ENCODE assay signal across 8 cellular contexts in the genomic region with DNA sequence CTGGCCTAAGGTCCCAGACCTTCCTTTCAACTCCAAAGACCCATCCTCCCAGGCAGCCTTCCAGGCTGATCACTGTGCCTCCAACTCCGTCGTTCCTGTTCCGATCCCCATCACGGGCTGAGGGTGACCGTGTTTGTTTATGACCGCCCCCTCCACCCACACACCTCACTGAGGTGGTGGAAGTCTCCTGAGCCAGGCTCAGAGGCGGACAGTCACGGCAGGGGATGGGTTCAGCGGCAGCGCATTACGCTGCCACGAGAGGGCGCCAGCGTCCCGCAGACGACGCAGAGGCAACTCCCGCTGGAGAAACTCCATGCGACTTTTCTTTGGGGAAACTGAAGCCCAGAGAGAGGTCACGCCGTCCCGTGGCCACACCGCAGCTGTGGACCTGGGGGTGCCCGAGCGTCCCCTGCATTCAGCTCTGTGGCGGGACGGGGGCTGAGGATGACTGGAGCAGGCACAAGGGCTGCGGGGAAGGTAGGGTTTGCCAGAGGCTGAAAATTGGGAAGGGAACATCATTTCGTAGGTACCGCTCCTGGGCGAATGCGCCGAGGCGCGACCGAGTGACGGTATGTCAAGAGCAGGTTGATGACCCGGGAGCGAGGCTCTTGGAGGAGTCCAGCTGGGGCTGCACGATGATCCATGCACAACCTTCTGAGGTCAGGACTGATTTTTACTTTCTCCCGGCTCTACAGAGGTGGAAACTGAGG. TPM values are rescaled to one million over a fixed set of nuclear protein-coding genes. Genes with fewer than 3 reads are reported as not detected.
DNase-seq lines count a peak whose midpoint lies in the region; ATAC-seq, FAIRE-seq and TF ChIP-seq lines count a peak whose summit lies in the region.

No MANE protein-coding gene starts in this region.

- peaks cover 2 to 17% of the 10 kb centered on the region in 2 experiments; a peak in 3 of 4 replicates for H3K79me1 ChIP-seq in IMR-90 (ENCODE audit: low read depth in 1 of 2, low read length in 2 of 2)

- no TSS peak for BruUV-seq in IMR-90 (replicated peaks; lab: Mats Ljungman, UMichigan)

- TF ChIP-seq EP300 in suprapubic skin (IDR thresholded peaks at IDR 0.05), result no peak

- no peak overlapping the region for H4K8ac ChIP-seq in IMR-90 (ENCODE audit: low read depth in 2 of 2, low read length in 2 of 2)

- no peak overlapping the region for H4K5ac ChIP-seq in IMR-90 (ENCODE audit: low read depth, low read length)

- peak; percentile 92 for FAIRE-seq in GM19239 (lab: Jason Lieb, UNC)

- CTCF ChIA-PET in IMR-90 (lab: Yijun Ruan, JAX), result interaction anchor here (0.8 to 1.6 kb wide), 4 partner anchors 37 to 52 kb away, joined by 3 to 10 read pairs (median 4); no protein-coding TSS in a partner anchor
- CTCF ChIA-PET in activated naive CD4-positive, alpha-beta T cell treated with anti-CD3 and anti-CD28 coated beads for 36 hours (lab: Charles Lee), result interaction anchor here (0.5 to 12.8 kb wide), 14 partner anchors 11 to 111 kb away, joined by 3 to 148 read pairs (median 4); no protein-coding TSS in a partner anchor

- H3K4ac ChIP-seq in IMR-90 (ENCODE audit: low read depth, low read length), result 0 out of 2 replicates have a peak overlapping the region, but pooled peaks have one; percentile 44

- H3K4me3 ChIP-seq in IMR-90 (ENCODE audit: insufficient read depth, low read depth, low read length) (peak overlapping the region; percentile 41), SJCRH30 (no peak overlapping the region), suprapubic skin (peak overlapping the region; percentile 66)

- dilution Hi-C loops in IMR-90 (cut with HindIII; ENCODE audit: low sequenced_read_pairs, unreplicated experiment), result no loop called here

- no peaks in the 10 kb centered on the region for H3K9me3 Mint-ChIP-seq in activated naive CD4-positive, alpha-beta T cell treated with anti-CD3 and anti-CD28 coated beads for 36 hours

- H2AK5ac ChIP-seq in IMR-90 (ENCODE audit: low read depth, low read length), result peak overlapping the region; percentile 95; the same call in 1 of the 2 replicates

- peaks cover 13% of the 10 kb centered on the region; the same call in 1 of the 2 replicates for H3K36me3 ChIP-seq in IMR-90 (ENCODE audit: control insufficient read depth, insufficient read depth, low read length)
- H3K36me3 ChIP-seq in SJCRH30, result no peaks in the 10 kb centered on the region
- peaks cover 28% of the 10 kb centered on the region for H3K36me3 ChIP-seq in suprapubic skin

- H3K27me3 ChIP-seq in IMR-90 (ENCODE audit: control insufficient read depth, insufficient read depth, low read length) (no peaks in the 10 kb centered on the region), SJCRH30 (no peaks in the 10 kb centered on the region), suprapubic skin (no peaks in the 10 kb centered on the region)

- peaks cover 48% of the 10 kb centered on the region for H3K4me1 Mint-ChIP-seq in activated naive CD4-positive, alpha-beta T cell treated with anti-CD3 and anti-CD28 coated beads for 36 hours (ENCODE audit: low read depth)

- DNase-seq in Ammon's horn (ENCODE audit: low spot score) (peak; percentile 89), GM19239 (ENCODE audit: insufficient read length, low spot score) (peak; percentile 95), IMR-90 (peak; percentile 62), SJCRH30 (peak; percentile 67 to 84), germinal center (ENCODE audit: low spot score) (peak; percentile 87), nucleus accumbens (lab: John Stamatoyannopoulos, UW) (peak in 53 of 56 donors; percentile 23 to 90 (median 74)), suprapubic skin (ENCODE audit: low spot score in 2 of 2) (peak in 1 of 2 donors; percentile 83)
- peak; percentile 84 for DNase-seq in activated naive CD4-positive, alpha-beta T cell treated with anti-CD3 and anti-CD28 coated beads for 36 hours

- peak; percentile 54; the same call in 1 of the 2 replicates for TF ChIP-seq POLR2A in IMR-90 (IDR thresholded peaks at IDR 0.05; ENCODE audit: low read depth, low read length)
- peak in 1 of 2 donors; percentile 15 for TF ChIP-seq POLR2A in suprapubic skin (IDR thresholded peaks at IDR 0.05)

- no peak overlapping the region; the same call in 1 of the 2 replicates for H3K23ac ChIP-seq in IMR-90 (ENCODE audit: low read depth, low read length)

- no peaks in the 10 kb centered on the region for H3K27me3 Mint-ChIP-seq in activated naive CD4-positive, alpha-beta T cell treated with anti-CD3 and anti-CD28 coated beads for 36 hours (ENCODE audit: low read depth)

- H3K9me1 ChIP-seq in IMR-90 (ENCODE audit: insufficient read depth, low read length), result peaks cover 12% of the 10 kb centered on the region

- no peak overlapping the region for H3K18ac ChIP-seq in IMR-90 (ENCODE audit: low read depth, low read length)

- peak; percentile 99 for TF ChIP-seq RAD21 in IMR-90 (IDR thresholded peaks at IDR 0.05; ENCODE audit: low read length)

- no peak overlapping the region for H2BK120ac ChIP-seq in IMR-90 (ENCODE audit: low read depth, low read length)

- H3K27ac Mint-ChIP-seq in activated naive CD4-positive, alpha-beta T cell treated with anti-CD3 and anti-CD28 coated beads for 36 hours, result peak overlapping the region; percentile 81

- H3K56ac ChIP-seq in IMR-90 (ENCODE audit: extremely low read depth, insufficient read depth, low read length), result no peak overlapping the region

- 0 out of 2 replicates have a peak overlapping the region, but pooled peaks have one; percentile 25 for H3K9ac ChIP-seq in IMR-90 (ENCODE audit: low read depth, low read length)

- peak overlapping the region; percentile 95 for H2AK9ac ChIP-seq in IMR-90 (replicated peaks; ENCODE audit: low read depth, low read length, poor library complexity)

- H3K27ac ChIP-seq in IMR-90 (ENCODE audit: insufficient read depth, low read length) (no peak overlapping the region), SJCRH30 (no peak overlapping the region), suprapubic skin (peak overlapping the region; percentile 84)

- H2BK15ac ChIP-seq in IMR-90 (ENCODE audit: low read depth, low read length), result no peak overlapping the region; the same call in 2 of the 3 replicates

- no peak overlapping the region for H2BK20ac ChIP-seq in IMR-90 (ENCODE audit: low read depth, low read length)

- peak overlapping the region; percentile 46; the same call in 1 of the 2 replicates for H3K14ac ChIP-seq in IMR-90 (replicated peaks; ENCODE audit: low read depth, low read length)

- POLR2A ChIA-PET in IMR-90 (lab: Charles Lee; ENCODE audit: unreplicated experiment), result no interaction called here

- no peaks in the 10 kb centered on the region for H3K9me3 ChIP-seq in IMR-90 (ENCODE audit: control insufficient read depth, insufficient read depth, low read length)
- no peaks in the 10 kb centered on the region for H3K9me3 ChIP-seq in SJCRH30 (replicated peaks)
- H3K9me3 ChIP-seq in suprapubic skin, result no peaks in the 10 kb centered on the region

- in situ Hi-C loops in IMR-90 (cut with MboI; ENCODE audit: low sequenced_read_pairs), result no loop called here

- 3% methylated on average over 30 of the region's 41 CpGs; no CpG with 5 or more reads in 1 of the 2 experiments for WGBS in IMR-90 (ENCODE audit: extremely low coverage in 2 of 2, insufficient read length in 1 of 2), 2 experiments
- WGBS in suprapubic skin, result under 1% methylated on average over 17 of the region's 41 CpGs

- H3K4me1 ChIP-seq in IMR-90 (ENCODE audit: control insufficient read depth, insufficient read depth, low read length) (peaks cover 8% of the 10 kb centered on the region), SJCRH30 (no peaks in the 10 kb centered on the region), suprapubic skin (peaks cover 32% of the 10 kb centered on the region)

- ATAC-seq in IMR-90 (ENCODE audit: low read depth), result peak; percentile 84

- peak overlapping the region; percentile 92 for H2AFZ ChIP-seq in IMR-90 (replicated peaks; ENCODE audit: low read length, poor library complexity)

- H3K36me3 Mint-ChIP-seq in activated naive CD4-positive, alpha-beta T cell treated with anti-CD3 and anti-CD28 coated beads for 36 hours (ENCODE audit: low read depth), result peaks cover 19% of the 10 kb centered on the region

- H3K4me2 ChIP-seq in IMR-90 (ENCODE audit: low read depth, low read length), result peak overlapping the region; percentile 85

- H4K20me1 ChIP-seq in IMR-90 (ENCODE audit: insufficient read depth, low read length), result peaks cover 5% of the 10 kb centered on the region; the same call in 1 of the 2 replicates

- peak overlapping the region; percentile 75 for H3K4me3 Mint-ChIP-seq in activated naive CD4-positive, alpha-beta T cell treated with anti-CD3 and anti-CD28 coated beads for 36 hours

- intact Hi-C loops in IMR-90 (cut with micrococcal nuclease), result loop anchor here (1.0 to 10.0 kb wide), 3 partner anchors 51 to 165 kb away; partner anchors contain the start of genes IFI30 and PIK3R2
- intact Hi-C loops in activated naive CD4-positive, alpha-beta T cell treated with anti-CD3 and anti-CD28 coated beads for 36 hours (cut with micrococcal nuclease), result loop anchor here (1.0 kb wide), 1 partner anchor 51 kb away; no protein-coding TSS in a partner anchor

- no peak overlapping the region for H2BK5ac ChIP-seq in IMR-90 (ENCODE audit: low read depth, low read length, poor library complexity, severe bottlenecking)

- H4K91ac ChIP-seq in IMR-90 (ENCODE audit: insufficient read depth, low read depth, low read length), result no peak overlapping the region

- TF ChIP-seq CTCF in IMR-90 (conservative IDR thresholded peaks at IDR 0.05; ENCODE audit: low read depth, low read length) (peak; percentile 99), suprapubic skin (IDR thresholded peaks at IDR 0.05) (peak; percentile 96 to 98)

RNA-seq across cellular contexts. Expression of gene ARRDC2, which starts 0.9 kb away (rescaled TPM):
- total RNA-seq in IMR-90 (2012; rRNA removed) (1.4 and 1.9 TPM in 2 replicates), suprapubic skin (10 to 100 TPM; 11.3 to 35.0 (median 28.5) TPM)
- 4.5 and 4.9 TPM in 2 replicates for polyA plus RNA-seq in IMR-90 (2012; rRNA removed)
- 1.7 and 6.3 TPM in 2 replicates for polyA plus RNA-seq in IMR-90 (2012; cell fraction: cytosol; rRNA removed)
- polyA plus RNA-seq in IMR-90 (2012; cell fraction: nucleus; rRNA removed; ENCODE audit: low replicate concordance), result 11.8 and 32.4 TPM in 2 replicates
- 1.9 and 2.0 TPM in 2 replicates for total RNA-seq in SJCRH30 (2014; rRNA removed; shearing (Covaris generic))
- total RNA-seq in activated naive CD4-positive, alpha-beta T cell treated with anti-CD3 and anti-CD28 coated beads for 36 hours, result 10 to 100 TPM; 17.7 to 19.0 TPM

RNA-seq across cellular contexts. Expression of gene KCNN1, which starts 40.1 kb away (rescaled TPM):
- total RNA-seq in IMR-90 (2012; rRNA removed) (under 0.01 TPM in 1 of 2 replicates, not detected in the other), suprapubic skin (under 1 TPM in 2 of 4 donors, not detected in 2; 0.26 to 0.51 TPM)
- polyA plus RNA-seq in IMR-90 (2012; rRNA removed), result 0.09 and 0.36 TPM in 2 replicates
- polyA plus RNA-seq in IMR-90 (2012; cell fraction: cytosol; rRNA removed), result 0.02 and 0.40 TPM in 2 replicates
- 0.10 and 0.17 TPM in 2 replicates for polyA plus RNA-seq in IMR-90 (2012; cell fraction: nucleus; rRNA removed; ENCODE audit: low replicate concordance)
- total RNA-seq in SJCRH30 (2014; rRNA removed; shearing (Covaris generic)), result not detected in 2 replicates
- total RNA-seq in activated naive CD4-positive, alpha-beta T cell treated with anti-CD3 and anti-CD28 coated beads for 36 hours, result under 1 TPM; 0.21 to 0.30 TPM
